Comparison of ENCODE assay signal across 8 cellular contexts in genomic region chr16:28863929-28864886, GRCh38. TPM values are rescaled to one million over a fixed set of nuclear protein-coding genes. Genes with fewer than 3 reads are reported as not detected.
A peak's percentile ranks its signal among the peaks of the same experiment; 100 is the strongest.
DNase-seq lines count a peak whose midpoint lies in the region; ATAC-seq, FAIRE-seq and TF ChIP-seq lines count a peak whose summit lies in the region.

No MANE protein-coding gene starts in this region.

- no peaks in the 10 kb centered on the region for H3K36me3 ChIP-seq in ovary

- POLR2A ChIA-PET in A549 (lab: Yijun Ruan, JAX) (interaction anchor here (0.8 to 2.7 kb wide), 9 partner anchors 10 to 86 kb away, joined by 4 to 57 read pairs (median 9); partner anchors contain the start of genes ATXN2L, NFATC2IP and TUFM), WTC11 (lab: Charles Lee) (interaction anchor here (1.0 to 2.2 kb wide), 7 partner anchors 11 to 81 kb away, joined by 3 to 10 read pairs (median 6); partner anchors contain the start of genes ATXN2L and TUFM)

- peak overlapping the region; percentile 91 for H3K4me3 Mint-ChIP-seq in WTC11

- FAIRE-seq in A549 (lab: Jason Lieb, UNC) (no peak), GM19239 (lab: Jason Lieb, UNC) (peak; percentile 51)

- H3K9me3 Mint-ChIP-seq in WTC11: no peaks in the 10 kb centered on the region

- peaks cover 15% of the 10 kb centered on the region; the same call in 1 of the 2 replicates for H3K36me3 Mint-ChIP-seq in WTC11

- H3K9me3 ChIP-seq in A549: no peaks in the 10 kb centered on the region
- no peaks in the 10 kb centered on the region for H3K9me3 ChIP-seq in ovary

- H3K4me1 ChIP-seq in A549 (peaks cover 10% of the 10 kb centered on the region; the same call in 2 of the 3 replicates), ovary (ENCODE audit: insufficient read depth) (peaks cover 2% of the 10 kb centered on the region)

- TF ChIP-seq CTCF in A549 (IDR thresholded peaks at IDR 0.05) (no peak), WTC11 (IDR thresholded peaks at IDR 0.05) (no peak), fibroblast of villous mesenchyme (IDR thresholded peaks at IDR 0.05; ENCODE audit: insufficient read depth, low read depth, low read length) (no peak), ovary (IDR thresholded peaks at IDR 0.05) (no peak)

- 25% methylated on average over 32 of the region's 46 CpGs for WGBS in A549 (ENCODE audit: missing lambda C conversion rate)
- 2% methylated on average over 43 to 46 of the region's 46 CpGs for WGBS in ovary, 3 donors

- TF ChIP-seq RAD21 in A549 (conservative IDR thresholded peaks at IDR 0.05 in 1 of 2, IDR thresholded peaks at IDR 0.05 in 1 of 2): no peak

- H3K27me3 ChIP-seq in ovary: no peaks in the 10 kb centered on the region

- TF ChIP-seq EP300 in A549 (IDR thresholded peaks at IDR 0.05) (no peak), ovary (IDR thresholded peaks at IDR 0.05) (no peak)

- ATAC-seq in A549: peak; percentile 13 to 14; a peak in 3 of 6 replicates
- ATAC-seq in WTC11: peak; percentile 10

- peak overlapping the region; percentile 76 for H3K27ac Mint-ChIP-seq in WTC11

- H3K27me3 Mint-ChIP-seq in WTC11 (ENCODE audit: low read depth): no peaks in the 10 kb centered on the region

- no peak for DNase-seq in A549 (ENCODE audit: low read depth in 1 of 2, low spot score in 1 of 2)
- DNase-seq in GM19239 (ENCODE audit: insufficient read length, low spot score): no peak
- no peak for DNase-seq in WTC11 (ENCODE audit: low spot score)
- DNase-seq in fibroblast of villous mesenchyme (ENCODE audit: low read depth): peak; percentile 53
- DNase-seq in ovary: peak; percentile 47 to 64 (median 55)
- no peak for DNase-seq in islet precursor cell
- DNase-seq in NAMALWA (ENCODE audit: low spot score): no peak
- DNase-seq in NCI-H446 treated with DMSO at 0.1 percent for 48 hours (lab: John Stamatoyannopoulos, UW): no peak

- H3K27ac ChIP-seq in A549 (peak overlapping the region; percentile 93 to 98), ovary (peak overlapping the region; percentile 79 to 85)

- intact Hi-C loops in ovary (cut with DNase I): loop anchor here in 2 of 4 donors (2.0 to 10.0 kb wide), 3 partner anchors 17 to 83 kb away; partner anchors contain the start of genes TUFM (in 2 of the 2) and RABEP2 (in 1 of the 2)

- peaks cover 17% of the 10 kb centered on the region for H3K4me1 Mint-ChIP-seq in WTC11

- H3K4me3 ChIP-seq in A549: peak overlapping the region; percentile 99
- peak overlapping the region; percentile 96 for H3K4me3 ChIP-seq in fibroblast of villous mesenchyme (ENCODE audit: low read depth, low read length)
- peak overlapping the region; percentile 98 for H3K4me3 ChIP-seq in ovary

- no peak for TF ChIP-seq POLR2A in A549 (IDR thresholded peaks at IDR 0.05; ENCODE audit: low read length)
- TF ChIP-seq POLR2A in ovary (IDR thresholded peaks at IDR 0.05): no peak

- H3K4me2 ChIP-seq in A549: peak overlapping the region; percentile 95

- CTCF ChIA-PET in A549 (lab: Yijun Ruan, JAX): interaction anchor here (1.0 to 17.8 kb wide), 9 partner anchors 10 to 82 kb away, joined by 3 to 190 read pairs (median 4); partner anchors contain the start of genes NFATC2IP and TUFM
- CTCF ChIA-PET in WTC11 (lab: Charles Lee): interaction anchor here (0.6 to 3.9 kb wide), 8 partner anchors 9 to 1779 kb away, joined by 3 to 23 read pairs (median 8); partner anchors contain the start of gene TUFM

TF ChIP-seq in A549, 52 proteins besides CTCF, POLR2A, EP300 and RAD21 (continues in another document):
- TF ChIP-seq, protein P1, sequence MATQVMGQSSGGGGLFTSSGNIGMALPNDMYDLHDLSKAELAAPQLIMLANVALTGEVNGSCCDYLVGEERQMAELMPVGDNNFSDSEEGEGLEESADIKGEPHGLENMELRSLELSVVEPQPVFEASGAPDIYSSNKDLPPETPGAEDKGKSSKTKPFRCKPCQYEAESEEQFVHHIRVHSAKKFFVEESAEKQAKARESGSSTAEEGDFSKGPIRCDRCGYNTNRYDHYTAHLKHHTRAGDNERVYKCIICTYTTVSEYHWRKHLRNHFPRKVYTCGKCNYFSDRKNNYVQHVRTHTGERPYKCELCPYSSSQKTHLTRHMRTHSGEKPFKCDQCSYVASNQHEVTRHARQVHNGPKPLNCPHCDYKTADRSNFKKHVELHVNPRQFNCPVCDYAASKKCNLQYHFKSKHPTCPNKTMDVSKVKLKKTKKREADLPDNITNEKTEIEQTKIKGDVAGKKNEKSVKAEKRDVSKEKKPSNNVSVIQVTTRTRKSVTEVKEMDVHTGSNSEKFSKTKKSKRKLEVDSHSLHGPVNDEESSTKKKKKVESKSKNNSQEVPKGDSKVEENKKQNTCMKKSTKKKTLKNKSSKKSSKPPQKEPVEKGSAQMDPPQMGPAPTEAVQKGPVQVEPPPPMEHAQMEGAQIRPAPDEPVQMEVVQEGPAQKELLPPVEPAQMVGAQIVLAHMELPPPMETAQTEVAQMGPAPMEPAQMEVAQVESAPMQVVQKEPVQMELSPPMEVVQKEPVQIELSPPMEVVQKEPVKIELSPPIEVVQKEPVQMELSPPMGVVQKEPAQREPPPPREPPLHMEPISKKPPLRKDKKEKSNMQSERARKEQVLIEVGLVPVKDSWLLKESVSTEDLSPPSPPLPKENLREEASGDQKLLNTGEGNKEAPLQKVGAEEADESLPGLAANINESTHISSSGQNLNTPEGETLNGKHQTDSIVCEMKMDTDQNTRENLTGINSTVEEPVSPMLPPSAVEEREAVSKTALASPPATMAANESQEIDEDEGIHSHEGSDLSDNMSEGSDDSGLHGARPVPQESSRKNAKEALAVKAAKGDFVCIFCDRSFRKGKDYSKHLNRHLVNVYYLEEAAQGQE (IDR thresholded peaks at IDR 0.05): no peak

TF ChIP-seq in WTC11, 78 proteins besides CTCF, POLR2A, EP300 and RAD21 (continues in another document):
- TF ChIP-seq ZBTB21 (CRISPR knock-in tag; IDR thresholded peaks at IDR 0.05; ENCODE audit: borderline replicate concordance) (no peak), JUN (CRISPR knock-in tag; IDR thresholded peaks at IDR 0.05) (no peak), ATF1 (CRISPR knock-in tag; IDR thresholded peaks at IDR 0.05) (no peak), MYBL2 (CRISPR knock-in tag; IDR thresholded peaks at IDR 0.05) (no peak)
- TF ChIP-seq, protein P2, sequence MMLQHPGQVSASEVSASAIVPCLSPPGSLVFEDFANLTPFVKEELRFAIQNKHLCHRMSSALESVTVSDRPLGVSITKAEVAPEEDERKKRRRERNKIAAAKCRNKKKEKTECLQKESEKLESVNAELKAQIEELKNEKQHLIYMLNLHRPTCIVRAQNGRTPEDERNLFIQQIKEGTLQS (CRISPR knock-in tag; conservative IDR thresholded peaks at IDR 0.05): no peak
- TF ChIP-seq, protein P3, sequence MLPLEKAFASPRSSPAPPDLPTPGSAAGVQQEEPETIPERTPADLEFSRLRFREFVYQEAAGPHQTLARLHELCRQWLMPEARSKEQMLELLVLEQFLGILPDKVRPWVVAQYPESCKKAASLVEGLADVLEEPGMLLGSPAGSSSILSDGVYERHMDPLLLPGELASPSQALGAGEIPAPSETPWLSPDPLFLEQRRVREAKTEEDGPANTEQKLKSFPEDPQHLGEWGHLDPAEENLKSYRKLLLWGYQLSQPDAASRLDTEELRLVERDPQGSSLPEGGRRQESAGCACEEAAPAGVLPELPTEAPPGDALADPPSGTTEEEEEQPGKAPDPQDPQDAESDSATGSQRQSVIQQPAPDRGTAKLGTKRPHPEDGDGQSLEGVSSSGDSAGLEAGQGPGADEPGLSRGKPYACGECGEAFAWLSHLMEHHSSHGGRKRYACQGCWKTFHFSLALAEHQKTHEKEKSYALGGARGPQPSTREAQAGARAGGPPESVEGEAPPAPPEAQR (CRISPR knock-in tag; IDR thresholded peaks at IDR 0.05): no peak

RNA-seq across cellular contexts. Expression of gene SH2B1, which starts 0.6 kb away (rescaled TPM):
- polyA plus RNA-seq in A549 (2011; rRNA removed) (10.7 and 12.3 TPM in 2 replicates), A549 (2017; fragmentation: RNase III; extraction: RNeasy Plus Mini Kit Qiagen cat#74134 plus additional on column Dnase treatment) (25.9 to 31.0 TPM (median 26.7 TPM) in 3 replicates), ovary (10 to 100 TPM in 1 of 2 donors, 1 to 10 TPM in 1; 7.6 to 67.5 TPM)
- polyA plus RNA-seq in A549 (2012; cell fraction: cytosol; rRNA removed): 30.4 and 37.2 TPM in 2 replicates
- polyA plus RNA-seq in A549 (2012; cell fraction: nucleus; rRNA removed): 122 and 123 TPM in 2 replicates
- polyA minus RNA-seq in A549 (2011; rRNA and poly(A)+ RNA removed): 20.9 and 25.7 TPM in 2 replicates
- total RNA-seq in WTC11 (2021) (51.6 to 55.3 TPM (median 53.1 TPM) in 3 replicates), fibroblast of villous mesenchyme (16.4 and 19.4 TPM in 2 replicates), ovary (10 to 100 TPM; 30.8 to 76.9 (median 60.0) TPM)

RNA-seq across cellular contexts. Expression of gene ATP2A1, which starts 14.1 kb away (rescaled TPM):
- 0.96 and 1.1 TPM in 2 replicates for polyA plus RNA-seq in A549 (2011; rRNA removed)
- polyA plus RNA-seq in A549 (2012; cell fraction: cytosol; rRNA removed): 1.6 and 2.0 TPM in 2 replicates
- polyA plus RNA-seq in A549 (2012; cell fraction: nucleus; rRNA removed): 15.2 and 16.9 TPM in 2 replicates
- 1.5 to 5.2 TPM (median 2.3 TPM) in 3 replicates for polyA plus RNA-seq in A549 (2017; fragmentation: RNase III; extraction: RNeasy Plus Mini Kit Qiagen cat#74134 plus additional on column Dnase treatment)
- 1.1 and 1.5 TPM in 2 replicates for polyA minus RNA-seq in A549 (2011; rRNA and poly(A)+ RNA removed)
- total RNA-seq in WTC11 (2021): 4.7 to 6.4 TPM (median 5.6 TPM) in 3 replicates
- under 0.01 and 0.43 TPM in 2 replicates for total RNA-seq in fibroblast of villous mesenchyme
- 1 to 10 TPM in 2 of 7 donors, under 1 TPM in 5; 0.15 to 2.5 (median 0.41) TPM for total RNA-seq in ovary
- under 1 TPM; 0.53 to 0.90 TPM for polyA plus RNA-seq in ovary

RNA-seq across cellular contexts. Expression of gene TUFM, which starts 18.1 kb away (rescaled TPM):
- polyA plus RNA-seq in A549 (2011; rRNA removed): 139 and 159 TPM in 2 replicates
- polyA plus RNA-seq in A549 (2012; cell fraction: cytosol; rRNA removed): 354 and 357 TPM in 2 replicates
- polyA plus RNA-seq in A549 (2012; cell fraction: nucleus; rRNA removed): 599 and 723 TPM in 2 replicates
- polyA plus RNA-seq in A549 (2017; fragmentation: RNase III; extraction: RNeasy Plus Mini Kit Qiagen cat#74134 plus additional on column Dnase treatment): 252 to 267 TPM (median 260 TPM) in 3 replicates
- polyA minus RNA-seq in A549 (2011; rRNA and poly(A)+ RNA removed): 90.5 and 114 TPM in 2 replicates
- total RNA-seq in WTC11 (2021): 233 to 296 TPM (median 252 TPM) in 3 replicates
- 89.5 and 94.6 TPM in 2 replicates for total RNA-seq in fibroblast of villous mesenchyme
- total RNA-seq in ovary: 100 to 1,000 TPM in 4 of 7 donors, 10 to 100 TPM in 3; 75.7 to 123 (median 105) TPM
- 100 to 1,000 TPM; 106 to 117 TPM for polyA plus RNA-seq in ovary

RNA-seq across cellular contexts. Expression of gene ATXN2L, which starts 41.4 kb away (rescaled TPM):
- polyA plus RNA-seq in A549 (2011; rRNA removed) (28.4 and 42.5 TPM in 2 replicates), A549 (2017; fragmentation: RNase III; extraction: RNeasy Plus Mini Kit Qiagen cat#74134 plus additional on column Dnase treatment) (134 to 137 TPM (median 135 TPM) in 3 replicates), ovary (10 to 100 TPM; 45.5 to 84.6 TPM)
- 62.5 and 71.3 TPM in 2 replicates for polyA plus RNA-seq in A549 (2012; cell fraction: cytosol; rRNA removed)
- 233 and 337 TPM in 2 replicates for polyA plus RNA-seq in A549 (2012; cell fraction: nucleus; rRNA removed)
- 42.2 and 49.0 TPM in 2 replicates for polyA minus RNA-seq in A549 (2011; rRNA and poly(A)+ RNA removed)
- total RNA-seq in WTC11 (2021) (210 to 243 TPM (median 225 TPM) in 3 replicates), fibroblast of villous mesenchyme (51.4 and 60.2 TPM in 2 replicates), ovary (100 to 1,000 TPM in 2 of 7 donors, 10 to 100 TPM in 5; 36.2 to 143 (median 84.8) TPM)

Comparison
In these comparisons a context has a peak if more than half of its experiments do, and no peak if none do; other contexts are left out.
1. DNase-seq: peak in fibroblast of villous mesenchyme (single experiment) and ovary (5 of 5); none in A549 (0 of 2), GM19239 (single experiment), WTC11 (single experiment), islet precursor cell (single experiment), NAMALWA (single experiment) and NCI-H446 treated with DMSO at 0.1 percent for 48 hours (single experiment).
2. Peak in every context shown above with its lines, with median percentiles within 50 percentile points of each other: H3K4me3 ChIP-seq.